Comparison of ENCODE assay signal across 1 cellular context in genomic region chr11:64245797-64246623, GRCh38.
A peak's percentile ranks its signal among the peaks of the same experiment; 100 is the strongest.
TF ChIP-seq lines count a peak whose summit lies in the region.

No MANE protein-coding gene starts in this region.

TF ChIP-seq in K562, 482 proteins besides CTCF, POLR2A, EP300 and RAD21 (continued from another document and continues in another):
- TF ChIP-seq ZBTB40 (IDR thresholded peaks at IDR 0.05) (no peak), ZBTB40 (CRISPR knock-in tag; IDR thresholded peaks at IDR 0.05) (no peak), CEBPZ (IDR thresholded peaks at IDR 0.05; ENCODE audit: borderline replicate concordance, low read depth, low read length) (no peak), MAX (CRISPR knock-in tag; IDR thresholded peaks at IDR 0.05) (no peak), CREM (IDR thresholded peaks at IDR 0.05; ENCODE audit: low read depth) (peak; percentile 38; the same call in 1 of the 2 replicates), BRF1 (IDR thresholded peaks at IDR 0.05; ENCODE audit: borderline replicate concordance, extremely low read depth, insufficient read length) (no peak), CBX5 (IDR thresholded peaks at IDR 0.05; ENCODE audit: borderline replicate concordance, low read depth) (no peak), ARHGAP35 (IDR thresholded peaks at IDR 0.05; ENCODE audit: partially characterized antibody) (no peak), NFIX (CRISPR knock-in tag; IDR thresholded peaks at IDR 0.05; ENCODE audit: low read depth) (no peak), ZNF232 (CRISPR knock-in tag; IDR thresholded peaks at IDR 0.05) (no peak), XRCC5 (IDR thresholded peaks at IDR 0.05; ENCODE audit: low read depth, low read length) (no peak), ZNF740 (CRISPR knock-in tag; IDR thresholded peaks at IDR 0.05) (peak; percentile 79; the same call in 1 of the 2 replicates), ZNF740 (tag; IDR thresholded peaks at IDR 0.05) (no peak), KLF16 (IDR thresholded peaks at IDR 0.05) (no peak), CBX3 (IDR thresholded peaks at IDR 0.05; ENCODE audit: borderline replicate concordance in 1 of 2, low read length in 2 of 2) (no peak; a peak in 1 of 3 replicates), BCLAF1 (IDR thresholded peaks at IDR 0.05; ENCODE audit: borderline replicate concordance in 1 of 2, control insufficient read depth in 1 of 2, low read depth in 2 of 2, low read length in 1 of 2) (no peak), ATF6 (CRISPR knock-in tag; IDR thresholded peaks at IDR 0.05) (peak; percentile 72; the same call in 1 of the 2 replicates), NFATC3 (IDR thresholded peaks at IDR 0.05) (no peak), RFX1 (IDR thresholded peaks at IDR 0.05) (no peak), ARID3A (IDR thresholded peaks at IDR 0.05; ENCODE audit: borderline replicate concordance, low read depth, low read length) (no peak), ZNF280B (CRISPR knock-in tag; IDR thresholded peaks at IDR 0.05) (no peak), CREB1 (IDR thresholded peaks at IDR 0.05) (0 out of 2 replicates have a peak, but pooled peaks have one; percentile 11), CREB1 (CRISPR knock-in tag; IDR thresholded peaks at IDR 0.05) (no peak; the same call in 1 of the 2 replicates), HMG20A (CRISPR knock-in tag; conservative IDR thresholded peaks at IDR 0.05) (no peak), PKNOX1 (IDR thresholded peaks at IDR 0.05) (no peak), ARID2 (IDR thresholded peaks at IDR 0.05) (no peak), SP1 (CRISPR knock-in tag; IDR thresholded peaks at IDR 0.05) (no peak; the same call in 1 of the 2 replicates), NFIC (IDR thresholded peaks at IDR 0.05) (no peak; the same call in 1 of the 2 replicates), MCM5 (IDR thresholded peaks at IDR 0.05; ENCODE audit: low read depth) (no peak), ERF (CRISPR knock-in tag; IDR thresholded peaks at IDR 0.05) (peak; percentile 44; the same call in 1 of the 2 replicates), ZNF561 (CRISPR knock-in tag; conservative IDR thresholded peaks at IDR 0.05) (no peak)
